34 cellular contexts compared by ENCODE assay signal in genomic region chr17:43769859-43770258, GRCh38. TPM values are rescaled to one million over a fixed set of nuclear protein-coding genes. Genes with fewer than 3 reads are reported as not detected.
"Had no signal": no experiment of that assay in that cellular context is flagged by ENCODE, and none has a peak within 500 bp of the region (broad histone marks: within the 10 kb centered on the region; RNA-seq: fewer than 3 reads in every experiment).

No MANE protein-coding gene starts in this region.

- H3K27ac ChIP-seq: brain microvascular endothelial cell, neural progenitor cell, uterus had no signal

- H2AFZ ChIP-seq: neural progenitor cell had no signal

- H3K27ac Mint-ChIP-seq: activated B cell treated with CpG ODN at 0.5 μM for 24 hours; activated CD4-positive, alpha-beta T cell treated with anti-CD3 and anti-CD28 coated beads for 36 hours; activated CD8-positive, alpha-beta T cell treated with anti-CD3 and anti-CD28 coated beads, Interleukin-2, amount 10 ng/mL, durations not matched to agents 7 days and 5 days; activated T-helper 1 cell treated with anti-CD3 and anti-CD28 coated beads, Interleukin-12 subunit alpha, Interleukin-12 subunit beta, Interleukin-2, Interleukin-4 antibody, amounts not matched to agents 30 ng/mL and 10 ng/mL and 1 ng/mL, durations not matched to agents 14 hours and 24 hours and 36 hours; immature natural killer cell; natural killer cell; neural progenitor cell; stimulated activated memory B cell treated with anti-CD40 and anti-IgM and Interleukin-4, amounts not matched to agents 10 μg/mL and 1 μg/mL and 100 μg/mL, for 72 hours; stimulated activated naive CD8-positive, alpha-beta T cell treated with anti-CD3 and anti-CD28 coated beads, Interleukin-15, amount 100 ng/mL, for 72 hours; T-helper 2 cell treated with Interferon-gamma antibody and Interleukin-4, amounts not matched to agents 5 μg/mL and 100 μg/mL, for 36 hours; type B pancreatic cell had no signal

- H3K27me3 ChIP-seq: brain microvascular endothelial cell, neural progenitor cell, uterus had no signal

- H3K4me2 ChIP-seq: neural progenitor cell had no signal

- H3K4me3 Mint-ChIP-seq: activated B cell treated with CpG ODN at 0.5 μM for 24 hours; activated CD4-positive, alpha-beta T cell treated with anti-CD3 and anti-CD28 coated beads for 36 hours; activated CD8-positive, alpha-beta T cell treated with anti-CD3 and anti-CD28 coated beads, Interleukin-2, amount 10 ng/mL, durations not matched to agents 7 days and 5 days; activated T-helper 1 cell treated with anti-CD3 and anti-CD28 coated beads, Interleukin-12 subunit alpha, Interleukin-12 subunit beta, Interleukin-2, Interleukin-4 antibody, amounts not matched to agents 30 ng/mL and 10 ng/mL and 1 ng/mL, durations not matched to agents 14 hours and 24 hours and 36 hours; natural killer cell; neural progenitor cell; stimulated activated memory B cell treated with anti-CD40 and anti-IgM and Interleukin-4, amounts not matched to agents 10 μg/mL and 1 μg/mL and 100 μg/mL, for 72 hours; stimulated activated naive CD8-positive, alpha-beta T cell treated with anti-CD3 and anti-CD28 coated beads, Interleukin-15, amount 100 ng/mL, for 72 hours; T-helper 2 cell treated with Interferon-gamma antibody and Interleukin-4, amounts not matched to agents 5 μg/mL and 100 μg/mL, for 36 hours; type B pancreatic cell had no signal

- H3K9me3 ChIP-seq: uterus had no signal

- H3K9ac ChIP-seq: neural progenitor cell had no signal

- ATAC-seq: activated CD4-positive, alpha-beta T cell treated with anti-CD3 and anti-CD28 coated beads for 36 hours; activated CD8-positive, alpha-beta T cell treated with anti-CD3 and anti-CD28 coated beads, Interleukin-2, amount 10 ng/mL, durations not matched to agents 7 days and 5 days; natural killer cell; sciatic nerve; stimulated activated memory B cell treated with anti-CD40 and anti-IgM and Interleukin-4, amounts not matched to agents 10 μg/mL and 1 μg/mL and 100 μg/mL, for 72 hours; stimulated activated naive CD8-positive, alpha-beta T cell treated with anti-CD3 and anti-CD28 coated beads, Interleukin-15, amount 100 ng/mL, for 72 hours had no signal

- H3K4me3 ChIP-seq: lung, neural progenitor cell, skin epidermis, uterus had no signal

- H3K9me3 Mint-ChIP-seq: activated B cell treated with CpG ODN at 0.5 μM for 24 hours; activated T-helper 1 cell treated with anti-CD3 and anti-CD28 coated beads, Interleukin-12 subunit alpha, Interleukin-12 subunit beta, Interleukin-2, Interleukin-4 antibody, amounts not matched to agents 30 ng/mL and 10 ng/mL and 1 ng/mL, durations not matched to agents 14 hours and 24 hours and 36 hours; immature natural killer cell; natural killer cell; neural progenitor cell; stimulated activated memory B cell treated with anti-CD40 and anti-IgM and Interleukin-4, amounts not matched to agents 10 μg/mL and 1 μg/mL and 100 μg/mL, for 72 hours; stimulated activated naive CD8-positive, alpha-beta T cell treated with anti-CD3 and anti-CD28 coated beads, Interleukin-15, amount 100 ng/mL, for 72 hours; T-helper 2 cell treated with Interferon-gamma antibody and Interleukin-4, amounts not matched to agents 5 μg/mL and 100 μg/mL, for 36 hours; type B pancreatic cell had no signal

- H3K27me3 Mint-ChIP-seq: activated B cell treated with CpG ODN at 0.5 μM for 24 hours; activated CD4-positive, alpha-beta T cell treated with anti-CD3 and anti-CD28 coated beads for 36 hours; stimulated activated memory B cell treated with anti-CD40 and anti-IgM and Interleukin-4, amounts not matched to agents 10 μg/mL and 1 μg/mL and 100 μg/mL, for 72 hours; stimulated activated naive CD8-positive, alpha-beta T cell treated with anti-CD3 and anti-CD28 coated beads, Interleukin-15, amount 100 ng/mL, for 72 hours; type B pancreatic cell had no signal

- H3K36me3 ChIP-seq: neural progenitor cell, uterus had no signal

- H3K4me1 ChIP-seq: uterus had no signal

- DNase-seq: activated B cell treated with CpG ODN at 0.5 μM for 24 hours; activated CD4-positive, alpha-beta T cell treated with anti-CD3 and anti-CD28 coated beads for 36 hours; activated CD8-positive, alpha-beta T cell treated with anti-CD3 and anti-CD28 coated beads, Interleukin-2, amount 10 ng/mL, durations not matched to agents 7 days and 5 days; activated effector memory CD4-positive, alpha-beta T cell treated with anti-CD3 and anti-CD28 coated beads, Interleukin-2, amount 50 U/mL, for 16 hours; activated naive CD4-positive, alpha-beta T cell treated with anti-CD3 and anti-CD28 coated beads, Interleukin-2, amount 50 U/mL, for 16 hours; amniotic stem cell; brain microvascular endothelial cell; central memory CD4-positive, alpha-beta T cell; effector CD8-positive, alpha-beta T cell; erythroblast; hypothalamus; immature natural killer cell; kidney; mesendoderm; natural killer cell; stimulated activated CD4-positive, alpha-beta T cell treated with anti-CD3 and anti-CD28 coated beads, Interleukin-4, amount 100 ng/mL, for 24 hours; stimulated activated naive CD8-positive, alpha-beta T cell treated with anti-CD3 and anti-CD28 coated beads, Interleukin-15, amount 100 ng/mL, for 72 hours; substantia nigra; T-helper 1 cell; uterus had no signal

- H3K4me1 Mint-ChIP-seq: activated CD4-positive, alpha-beta T cell treated with anti-CD3 and anti-CD28 coated beads for 36 hours; neural progenitor cell had no signal

- H3K36me3 Mint-ChIP-seq: natural killer cell had no signal

RNA-seq across cellular contexts. Expression of gene CFAP97D1, which starts 10.4 kb away (rescaled TPM):
- total RNA-seq: activated B cell treated with CpG ODN at 0.5 μM for 24 hours; activated CD4-positive, alpha-beta T cell treated with anti-CD3 and anti-CD28 coated beads for 36 hours; activated CD8-positive, alpha-beta T cell treated with anti-CD3 and anti-CD28 coated beads, Interleukin-2, amount 10 ng/mL, durations not matched to agents 7 days and 5 days; activated T-helper 1 cell treated with anti-CD3 and anti-CD28 coated beads, Interleukin-12 subunit alpha, Interleukin-12 subunit beta, Interleukin-2, Interleukin-4 antibody, amounts not matched to agents 30 ng/mL and 10 ng/mL and 1 ng/mL, durations not matched to agents 14 hours and 24 hours and 36 hours; dermis microvascular lymphatic vessel endothelial cell; fibroblast of villous mesenchyme; kidney; mononuclear cell; natural killer cell; sciatic nerve; uterus had no signal
- polyA plus RNA-seq: immature natural killer cell had no signal

RNA-seq across cellular contexts. Expression of gene SOST, which starts 11.3 kb away (rescaled TPM):
- total RNA-seq: activated B cell treated with CpG ODN at 0.5 μM for 24 hours; activated CD4-positive, alpha-beta T cell treated with anti-CD3 and anti-CD28 coated beads for 36 hours; activated CD8-positive, alpha-beta T cell treated with anti-CD3 and anti-CD28 coated beads, Interleukin-2, amount 10 ng/mL, durations not matched to agents 7 days and 5 days; activated T-helper 1 cell treated with anti-CD3 and anti-CD28 coated beads, Interleukin-12 subunit alpha, Interleukin-12 subunit beta, Interleukin-2, Interleukin-4 antibody, amounts not matched to agents 30 ng/mL and 10 ng/mL and 1 ng/mL, durations not matched to agents 14 hours and 24 hours and 36 hours; astrocyte; dermis microvascular lymphatic vessel endothelial cell; fibroblast of lung; fibroblast of villous mesenchyme; lung; mononuclear cell; natural killer cell; omental fat pad; sciatic nerve; uterus had no signal
- polyA plus RNA-seq: fibroblast of lung had no signal
